ENCODE assay signal across 8 cellular contexts in the genomic region with DNA sequence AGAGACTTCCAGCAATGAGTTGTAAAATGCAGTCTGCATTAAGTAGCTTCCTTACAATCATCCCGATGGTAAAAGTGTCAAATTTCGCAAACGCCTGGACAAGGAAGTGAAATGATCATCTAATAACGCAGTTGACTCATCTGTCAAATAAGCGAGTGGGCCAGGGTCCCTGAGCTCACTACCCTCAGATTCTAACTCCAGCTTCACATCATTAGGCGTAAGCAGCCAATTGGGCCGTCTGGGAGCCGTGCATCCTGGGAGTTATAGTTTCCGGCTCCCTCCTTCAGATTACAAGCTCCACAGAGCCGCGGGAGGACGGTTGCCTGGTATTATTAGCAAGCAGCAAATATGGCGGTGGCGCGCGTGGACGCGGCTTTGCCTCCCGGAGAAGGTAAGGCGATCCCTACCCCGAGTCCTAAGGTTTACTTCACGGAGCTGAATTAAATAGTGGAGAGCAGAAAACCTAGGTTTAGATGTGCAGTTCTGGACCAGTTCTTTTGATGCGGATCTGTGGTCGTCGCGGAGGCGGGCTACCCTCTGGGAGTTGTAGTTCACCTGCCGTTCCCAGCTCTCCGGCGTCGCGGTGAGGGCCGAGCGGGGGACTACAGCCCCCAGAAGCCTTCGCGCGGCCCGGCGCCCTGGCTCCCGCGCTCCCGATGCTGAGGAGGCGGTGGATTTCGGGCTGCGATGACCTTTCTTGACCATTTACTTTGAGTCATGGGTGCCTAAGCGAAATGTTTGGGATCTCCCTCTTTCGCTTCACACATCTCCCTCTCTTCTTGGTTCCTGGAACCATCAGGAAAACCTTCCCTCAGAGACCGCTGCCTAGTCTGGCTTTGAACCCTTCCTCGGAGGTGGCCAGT. TPM values are rescaled to one million over a fixed set of nuclear protein-coding genes. Genes with fewer than 3 reads are reported as not detected.
A peak's percentile ranks its signal among the peaks of the same experiment; 100 is the strongest.
DNase-seq lines count a peak whose midpoint lies in the region; ATAC-seq and TF ChIP-seq lines count a peak whose summit lies in the region.

A gene with protein sequence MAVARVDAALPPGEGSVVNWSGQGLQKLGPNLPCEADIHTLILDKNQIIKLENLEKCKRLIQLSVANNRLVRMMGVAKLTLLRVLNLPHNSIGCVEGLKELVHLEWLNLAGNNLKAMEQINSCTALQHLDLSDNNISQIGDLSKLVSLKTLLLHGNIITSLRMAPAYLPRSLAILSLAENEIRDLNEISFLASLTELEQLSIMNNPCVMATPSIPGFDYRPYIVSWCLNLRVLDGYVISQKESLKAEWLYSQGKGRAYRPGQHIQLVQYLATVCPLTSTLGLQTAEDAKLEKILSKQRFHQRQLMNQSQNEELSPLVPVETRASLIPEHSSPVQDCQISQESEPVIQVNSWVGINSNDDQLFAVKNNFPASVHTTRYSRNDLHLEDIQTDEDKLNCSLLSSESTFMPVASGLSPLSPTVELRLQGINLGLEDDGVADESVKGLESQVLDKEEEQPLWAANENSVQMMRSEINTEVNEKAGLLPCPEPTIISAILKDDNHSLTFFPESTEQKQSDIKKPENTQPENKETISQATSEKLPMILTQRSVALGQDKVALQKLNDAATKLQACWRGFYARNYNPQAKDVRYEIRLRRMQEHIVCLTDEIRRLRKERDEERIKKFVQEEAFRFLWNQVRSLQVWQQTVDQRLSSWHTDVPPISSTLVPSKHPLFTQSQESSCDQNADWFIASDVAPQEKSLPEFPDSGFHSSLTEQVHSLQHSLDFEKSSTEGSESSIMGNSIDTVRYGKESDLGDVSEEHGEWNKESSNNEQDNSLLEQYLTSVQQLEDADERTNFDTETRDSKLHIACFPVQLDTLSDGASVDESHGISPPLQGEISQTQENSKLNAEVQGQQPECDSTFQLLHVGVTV (plus strand): TSS at position 286 of the 863 bp plus-strand sequence. CDS start 63 bp downstream, at position 349.

- peak in 1 of 3 donors; percentile 10 for TF ChIP-seq POLR2A in spleen (IDR thresholded peaks at IDR 0.05)

- ATAC-seq in GM18907 (IDR thresholded peaks at IDR 0.05; ENCODE audit: unreplicated experiment) = peak; percentile 93
- peak; percentile 90 for ATAC-seq in HG03159 (IDR thresholded peaks at IDR 0.05; ENCODE audit: unreplicated experiment)

- in situ Hi-C loops in ACHN (cut with HindIII; ENCODE audit: low pct_ligation_motif_present, low pct_unique_long_range_greater_than_20kb, low sequenced_read_pairs) = no loop called here

- peak; percentile 89 for DNase-seq in ACHN
- DNase-seq in NCI-H2227 treated with DMSO at 0.1 percent for 48 hours (lab: John Stamatoyannopoulos, UW) = peak; percentile 98
- peak; percentile 93 to 94 for DNase-seq in cardiac fibroblast (ENCODE audit: low read depth in 2 of 2)
- DNase-seq in inferior parietal cortex (ENCODE audit: extremely low spot score) = peak; percentile 96
- peak; percentile 98 for DNase-seq in spleen

- H3K4me3 ChIP-seq in WI38 (ENCODE audit: low read depth, low read length) (peak within 1 kb of the TSS; percentile 96), cardiac fibroblast (replicated peaks in 1 of 2; ENCODE audit: low read depth in 2 of 2, low read length in 2 of 2) (peak within 1 kb of the TSS; percentile 77 to 89), spleen (peak within 1 kb of the TSS; percentile 72 to 93 (median 89))

- no peaks in the 10 kb centered on the region for H3K9me3 ChIP-seq in spleen

- no peaks in the 10 kb centered on the region for H3K27me3 ChIP-seq in spleen (replicated peaks in 1 of 7)

- 0 to 1% (median 0%) methylated on average over 45 to 49 of the region's 49 CpGs for WGBS in spleen, 5 donors

- H3K27ac ChIP-seq in spleen = peak within 1 kb of the TSS; percentile 74 to 92 (median 87)

- H3K4me1 ChIP-seq in spleen = peaks cover 12 to 66% (median 47%) of the 10 kb centered on the region in 6 donors

- peaks cover under 1 to 30% (median 8%) of the 10 kb centered on the region in 6 donors for H3K36me3 ChIP-seq in spleen

- no peak for TF ChIP-seq CTCF in WI38 (IDR thresholded peaks at IDR 0.05; ENCODE audit: low read depth, low read length)
- no peak for TF ChIP-seq CTCF in cardiac fibroblast (IDR thresholded peaks at IDR 0.05; ENCODE audit: low read depth, low read length)
- peak in 3 of 11 experiments; percentile 15 to 29 (median 20) for TF ChIP-seq CTCF in spleen (IDR thresholded peaks at IDR 0.05 in 8 of 11, conservative IDR thresholded peaks at IDR 0.05 in 3 of 11)

- intact Hi-C loops in spleen (cut with DNase I; ENCODE audit: low total_unique reads) = loop anchor here (5.0 kb wide), 1 partner anchor 37 kb away; a partner anchor contains a TSS

RNA-seq across cellular contexts. Expression of the gene that starts here (rescaled TPM):
- total RNA-seq in spleen = 10 to 100 TPM in 3 of 7 donors, 1 to 10 TPM in 4; 8.7 to 18.2 (median 10.0) TPM
- polyA plus RNA-seq in spleen = 1 to 10 TPM in 2 of 3 donors, under 1 TPM in 1; 1.00 to 2.2 (median 1.6) TPM

Comparison
In these comparisons a context has a peak if more than half of its experiments do, and no peak if none do; other contexts are left out.
1. Peak in every context shown above with its lines: DNase-seq, ATAC-seq, H3K4me3 ChIP-seq and H3K27ac ChIP-seq.